ENCODE assay signal across 18 cellular contexts in the genomic region with DNA sequence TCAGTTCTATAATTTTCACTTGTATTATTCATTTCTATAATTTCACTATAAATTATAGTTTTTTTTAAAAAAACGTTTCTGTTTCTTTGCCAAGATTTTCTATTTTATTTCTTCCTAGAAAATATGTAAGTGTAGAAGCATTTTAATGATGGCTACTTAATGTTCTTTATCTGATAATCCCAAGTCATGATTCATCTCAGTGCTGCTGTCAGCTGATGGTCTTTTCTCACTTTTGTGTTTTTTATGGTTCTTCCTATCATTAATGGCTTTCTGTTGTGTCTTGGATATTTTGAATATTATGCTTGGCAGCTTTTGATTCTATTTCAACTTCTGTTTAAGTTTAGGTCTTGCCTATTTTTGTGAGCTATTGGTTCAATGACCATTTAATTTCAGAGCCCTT.
"Had no signal": no experiment of that assay in that cellular context is flagged by ENCODE, and none has a peak within 500 bp of the region (broad histone marks: within the 10 kb centered on the region; RNA-seq: fewer than 3 reads in every experiment).

No MANE protein-coding gene starts in this region.

- H3K36me3 Mint-ChIP-seq: activated naive CD8-positive, alpha-beta T cell treated with anti-CD3 and anti-CD28 coated beads, Interleukin-2, amount 10 ng/mL, durations not matched to agents 7 days and 5 days had no signal

- H3K4me3 ChIP-seq: breast epithelium, gastroesophageal sphincter, heart right ventricle, lower lobe of right lung had no signal

- H3K4me3 Mint-ChIP-seq: activated naive CD8-positive, alpha-beta T cell treated with anti-CD3 and anti-CD28 coated beads, Interleukin-2, amount 10 ng/mL, durations not matched to agents 7 days and 5 days; activated T-helper 1 cell treated with anti-CD3 and anti-CD28 coated beads, Interleukin-12 subunit alpha, Interleukin-12 subunit beta, Interleukin-2, Interleukin-4 antibody, amounts not matched to agents 30 ng/mL and 10 ng/mL and 1 ng/mL, durations not matched to agents 14 hours and 24 hours and 36 hours had no signal

- H3K4me1 Mint-ChIP-seq: activated naive CD8-positive, alpha-beta T cell treated with anti-CD3 and anti-CD28 coated beads, Interleukin-2, amount 10 ng/mL, durations not matched to agents 7 days and 5 days had no signal

- H3K27me3 ChIP-seq: breast epithelium, heart right ventricle had no signal

- FAIRE-seq: islet of Langerhans had no signal

- ATAC-seq: gastroesophageal sphincter, left colon, lower lobe of right lung had no signal

- H3K27ac ChIP-seq: breast epithelium, heart right ventricle, lower lobe of right lung had no signal

- H3K27ac Mint-ChIP-seq: activated naive CD8-positive, alpha-beta T cell treated with anti-CD3 and anti-CD28 coated beads, Interleukin-2, amount 10 ng/mL, durations not matched to agents 7 days and 5 days; activated T-helper 1 cell treated with anti-CD3 and anti-CD28 coated beads, Interleukin-12 subunit alpha, Interleukin-12 subunit beta, Interleukin-2, Interleukin-4 antibody, amounts not matched to agents 30 ng/mL and 10 ng/mL and 1 ng/mL, durations not matched to agents 14 hours and 24 hours and 36 hours had no signal

- H3K4me1 ChIP-seq: breast epithelium, lower lobe of right lung had no signal

- H3K36me3 ChIP-seq: breast epithelium, gastroesophageal sphincter, heart right ventricle, lower lobe of right lung had no signal

- DNase-seq: activated CD4-positive, CD25-positive, alpha-beta regulatory T cell treated with anti-CD3 and anti-CD28 coated beads, Interleukin-2, amount 50 U/mL, for 72 hours; activated naive CD4-positive, alpha-beta T cell; activated naive CD8-positive, alpha-beta T cell treated with anti-CD3 and anti-CD28 coated beads, Interleukin-2, amount 10 ng/mL, durations not matched to agents 7 days and 5 days; anterior cingulate cortex; cerebellar nuclear complex; heart right ventricle; left colon; lower lobe of right lung; midbrain; stimulated activated CD4-positive, alpha-beta T cell treated with anti-CD3 and anti-CD28 coated beads, Interleukin-15, amount 100 ng/mL, for 24 hours; stimulated activated CD4-positive, alpha-beta T cell treated with anti-CD3 and anti-CD28 coated beads, Interleukin-4, amount 100 ng/mL, for 24 hours; stimulated activated naive CD4-positive, alpha-beta T cell treated with Interleukin-2 at 50 U/mL for 16 hours; T-helper 1 cell; T1000 had no signal

- H3K9me3 Mint-ChIP-seq: activated T-helper 1 cell treated with anti-CD3 and anti-CD28 coated beads, Interleukin-12 subunit alpha, Interleukin-12 subunit beta, Interleukin-2, Interleukin-4 antibody, amounts not matched to agents 30 ng/mL and 10 ng/mL and 1 ng/mL, durations not matched to agents 14 hours and 24 hours and 36 hours had no signal
